Comparison of ENCODE assay signal across 1 cellular context in the genomic region with DNA sequence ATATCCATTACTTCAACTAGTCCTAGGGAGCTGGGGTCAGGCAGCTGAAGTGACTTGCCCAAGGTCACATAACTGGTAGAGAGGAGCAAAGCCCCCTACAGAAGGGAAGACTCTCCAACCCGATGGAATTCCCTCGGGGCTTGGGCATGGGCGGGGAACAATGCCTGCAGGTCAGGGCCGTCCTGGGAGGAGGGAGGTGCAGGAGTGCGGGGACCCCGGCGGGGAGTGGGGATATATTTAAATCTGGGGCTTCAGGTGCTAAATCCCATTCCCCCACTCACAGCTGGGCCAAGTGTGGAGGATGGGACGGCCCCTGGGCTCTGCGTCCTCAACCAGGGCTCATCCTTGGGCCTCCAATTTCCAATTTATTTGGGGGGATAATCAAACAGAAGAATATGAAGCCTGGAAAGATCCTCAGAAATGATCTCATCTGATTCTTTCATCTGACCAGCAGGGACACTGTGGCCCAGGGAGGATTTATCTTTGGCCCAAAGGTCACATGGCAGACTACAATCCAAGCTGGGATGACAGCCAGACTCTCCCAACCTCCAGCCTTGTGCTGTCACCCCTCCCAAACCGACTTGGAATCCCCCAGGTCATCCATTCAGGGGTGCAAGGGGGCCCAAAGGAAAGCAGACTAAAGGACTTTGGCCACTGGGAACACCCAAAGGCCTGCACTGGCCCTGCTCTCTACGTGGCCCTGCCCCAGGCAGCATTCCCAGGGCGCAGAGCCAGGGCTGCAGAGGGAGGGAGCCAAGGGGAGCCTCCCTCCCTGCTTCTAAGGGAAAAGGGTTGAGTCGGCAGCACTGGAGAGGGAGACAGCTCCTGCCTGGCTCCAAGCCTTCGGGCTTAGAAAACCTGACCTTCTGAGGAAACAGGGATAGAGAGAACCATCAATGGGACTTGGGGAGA.
TF ChIP-seq lines count a peak whose summit lies in the region.

No MANE protein-coding gene starts in this region.

TF ChIP-seq in GM23338, 12 proteins besides CTCF, POLR2A, EP300 and RAD21 (continued from another document):
- TF ChIP-seq ZNF462 (CRISPR knock-in tag; IDR thresholded peaks at IDR 0.05) (no peak), REST (IDR thresholded peaks at IDR 0.05; ENCODE audit: unreplicated experiment) (no peak), POLR2AphosphoS5 (IDR thresholded peaks at IDR 0.05; ENCODE audit: low read depth) (no peak), JUNB (IDR thresholded peaks at IDR 0.05; ENCODE audit: unreplicated experiment) (no peak)
TF ChIP-seq in GM23338: peak in this region for 0.
